30 cellular contexts compared by ENCODE assay signal in genomic region chr5:147874910-147875367, GRCh38. TPM values are rescaled to one million over a fixed set of nuclear protein-coding genes. Genes with fewer than 3 reads are reported as not detected.
"Had no signal": no experiment of that assay in that cellular context is flagged by ENCODE, and none has a peak within 500 bp of the region (broad histone marks: within the 10 kb centered on the region; RNA-seq: fewer than 3 reads in every experiment).

No MANE protein-coding gene starts in this region.

- H3K36me3 Mint-ChIP-seq: activated naive CD4-positive, alpha-beta T cell treated with anti-CD3 and anti-CD28 coated beads, Interleukin-2, amount 50 U/mL, for 72 hours; brain; memory B cell; natural killer cell had no signal

- H3K27me3 ChIP-seq: esophagus squamous epithelium, tibial nerve had no signal

- H3K4me1 Mint-ChIP-seq: activated B cell treated with CpG ODN at 0.5 μM for 24 hours; activated CD4-positive, alpha-beta T cell treated with anti-CD3 and anti-CD28 coated beads, Interleukin-2, amount 10 ng/mL, durations not matched to agents 24 days and 14 days; central memory CD8-positive, alpha-beta T cell; memory B cell; natural killer cell; T-helper 17 cell had no signal

- H3K4me3 ChIP-seq: coronary artery, esophagus squamous epithelium, tibial nerve had no signal

- FAIRE-seq: endothelial cell of umbilical vein, TTC549 had no signal

- H3K4me3 Mint-ChIP-seq: activated B cell treated with CpG ODN at 0.5 μM for 24 hours; activated CD4-positive, alpha-beta T cell treated with anti-CD3 and anti-CD28 coated beads, Interleukin-2, amount 10 ng/mL, durations not matched to agents 24 days and 14 days; activated CD8-positive, alpha-beta T cell treated with anti-CD3 and anti-CD28 coated beads, Interleukin-2, amount 10 ng/mL, durations not matched to agents 7 days and 5 days; brain; central memory CD8-positive, alpha-beta T cell; memory B cell; natural killer cell; T-helper 17 cell had no signal

- DNase-seq: activated B cell treated with CpG ODN at 0.5 μM for 24 hours; activated CD4-positive, alpha-beta T cell treated with anti-CD3 and anti-CD28 coated beads, Interleukin-2, amount 10 ng/mL, durations not matched to agents 24 days and 14 days; activated CD8-positive, alpha-beta memory T cell treated with anti-CD3 and anti-CD28 coated beads, Interleukin-2, amount 50 U/mL, for 4 hours; activated CD8-positive, alpha-beta T cell treated with anti-CD3 and anti-CD28 coated beads, Interleukin-2, amount 10 ng/mL, durations not matched to agents 7 days and 5 days; activated effector memory CD4-positive, alpha-beta T cell treated with anti-CD3 and anti-CD28 coated beads, Interleukin-2, amount 50 U/mL, for 16 hours; activated T-cell treated with anti-CD3 and anti-CD28 coated beads, Interleukin-2, amount 50 U/mL, for 48 hours; amygdala; effector CD4-positive, alpha-beta T cell; esophagus squamous epithelium; hippocampal formation; kidney glomerular epithelial cell; left ventricle myocardium superior; natural killer cell; nucleus accumbens; posterior cingulate gyrus; stimulated activated CD4-positive, alpha-beta T cell treated with anti-CD3 and anti-CD28 coated beads, Interleukin-15, amount 100 ng/mL, for 24 hours; stimulated activated CD4-positive, alpha-beta T cell treated with anti-CD3 and anti-CD28 coated beads, Interleukin-4, amount 100 ng/mL, for 1 hour; stimulated activated naive CD4-positive, alpha-beta T cell; T-helper 17 cell had no signal

- H3K9me3 Mint-ChIP-seq: activated B cell treated with CpG ODN at 0.5 μM for 24 hours; activated CD4-positive, alpha-beta T cell treated with anti-CD3 and anti-CD28 coated beads, Interleukin-2, amount 10 ng/mL, durations not matched to agents 24 days and 14 days; activated naive CD4-positive, alpha-beta T cell treated with anti-CD3 and anti-CD28 coated beads, Interleukin-2, amount 50 U/mL, for 72 hours; central memory CD8-positive, alpha-beta T cell; natural killer cell had no signal

- H3K27ac Mint-ChIP-seq: activated B cell treated with CpG ODN at 0.5 μM for 24 hours; activated CD4-positive, alpha-beta T cell treated with anti-CD3 and anti-CD28 coated beads, Interleukin-2, amount 10 ng/mL, durations not matched to agents 24 days and 14 days; activated CD8-positive, alpha-beta T cell treated with anti-CD3 and anti-CD28 coated beads, Interleukin-2, amount 10 ng/mL, durations not matched to agents 7 days and 5 days; activated naive CD4-positive, alpha-beta T cell treated with anti-CD3 and anti-CD28 coated beads, Interleukin-2, amount 50 U/mL, for 72 hours; brain; memory B cell; natural killer cell; T-helper 17 cell had no signal

- H3K27ac ChIP-seq: coronary artery, esophagus squamous epithelium, tibial nerve had no signal

- H3K4me1 ChIP-seq: esophagus squamous epithelium, tibial nerve had no signal

- H3K27me3 Mint-ChIP-seq: memory B cell, T-helper 17 cell had no signal

- ATAC-seq: activated CD8-positive, alpha-beta T cell treated with anti-CD3 and anti-CD28 coated beads, Interleukin-2, amount 10 ng/mL, durations not matched to agents 7 days and 5 days; activated naive CD4-positive, alpha-beta T cell treated with anti-CD3 and anti-CD28 coated beads, Interleukin-2, amount 50 U/mL, for 72 hours; left ventricle myocardium superior; natural killer cell; T-helper 17 cell had no signal

- H3K36me3 ChIP-seq: esophagus squamous epithelium, tibial nerve had no signal

- H3K9me3 ChIP-seq: esophagus squamous epithelium, tibial nerve had no signal

RNA-seq across cellular contexts. Expression of gene SCGB3A2, which starts 3.6 kb away (rescaled TPM):
- total RNA-seq: activated B cell treated with CpG ODN at 0.5 μM for 24 hours; activated CD4-positive, alpha-beta T cell treated with anti-CD3 and anti-CD28 coated beads, Interleukin-2, amount 10 ng/mL, durations not matched to agents 24 days and 14 days; activated CD8-positive, alpha-beta T cell treated with anti-CD3 and anti-CD28 coated beads, Interleukin-2, amount 10 ng/mL, durations not matched to agents 7 days and 5 days; activated naive CD4-positive, alpha-beta T cell treated with anti-CD3 and anti-CD28 coated beads, Interleukin-2, amount 50 U/mL, for 72 hours; endothelial cell of umbilical vein; esophagus squamous epithelium; fibroblast of villous mesenchyme; left ventricle myocardium superior; skeletal muscle tissue; subcutaneous adipose tissue; T-helper 17 cell; tibial nerve had no signal
- polyA plus RNA-seq: endothelial cell of umbilical vein had no signal

RNA-seq across cellular contexts. Expression of gene C5orf46, which starts 31.4 kb away (rescaled TPM):
- total RNA-seq: activated B cell treated with CpG ODN at 0.5 μM for 24 hours; activated CD4-positive, alpha-beta T cell treated with anti-CD3 and anti-CD28 coated beads, Interleukin-2, amount 10 ng/mL, durations not matched to agents 24 days and 14 days; activated CD8-positive, alpha-beta T cell treated with anti-CD3 and anti-CD28 coated beads, Interleukin-2, amount 10 ng/mL, durations not matched to agents 7 days and 5 days; activated naive CD4-positive, alpha-beta T cell treated with anti-CD3 and anti-CD28 coated beads, Interleukin-2, amount 50 U/mL, for 72 hours; endothelial cell of umbilical vein; esophagus squamous epithelium; natural killer cell; skeletal muscle tissue; subcutaneous adipose tissue; T-helper 17 cell; tibial nerve had no signal

RNA-seq across cellular contexts. Expression of gene SPINK1, which starts 43.5 kb away (rescaled TPM):
- total RNA-seq: activated B cell treated with CpG ODN at 0.5 μM for 24 hours; activated CD4-positive, alpha-beta T cell treated with anti-CD3 and anti-CD28 coated beads, Interleukin-2, amount 10 ng/mL, durations not matched to agents 24 days and 14 days; activated CD8-positive, alpha-beta T cell treated with anti-CD3 and anti-CD28 coated beads, Interleukin-2, amount 10 ng/mL, durations not matched to agents 7 days and 5 days; activated naive CD4-positive, alpha-beta T cell treated with anti-CD3 and anti-CD28 coated beads, Interleukin-2, amount 50 U/mL, for 72 hours; endothelial cell of umbilical vein; esophagus squamous epithelium; fibroblast of villous mesenchyme; left ventricle myocardium superior; natural killer cell; skeletal muscle tissue; subcutaneous adipose tissue; T-helper 17 cell had no signal
- polyA plus RNA-seq: endothelial cell of umbilical vein had no signal
